8 cellular contexts compared by ENCODE assay signal in genomic region chr2:233350708-233351107, GRCh38. TPM values are rescaled to one million over a fixed set of nuclear protein-coding genes. Genes with fewer than 3 reads are reported as not detected.
A peak's percentile ranks its signal among the peaks of the same experiment; 100 is the strongest.
DNase-seq lines count a peak whose midpoint lies in the region; ATAC-seq and TF ChIP-seq lines count a peak whose summit lies in the region.

No MANE protein-coding gene starts in this region.

- H3K9me3 ChIP-seq in SJCRH30 (replicated peaks) (no peaks in the 10 kb centered on the region), esophagus muscularis mucosa (no peaks in the 10 kb centered on the region)
- no peaks in the 10 kb centered on the region for H3K9me3 ChIP-seq in effector memory CD4-positive, alpha-beta T cell (ENCODE audit: control insufficient read depth, low read length)

- CTCF ChIA-PET in HEK293T (lab: Yijun Ruan, JAX) = no interaction called here

- H3K27me3 ChIP-seq in SJCRH30 (no peaks in the 10 kb centered on the region), esophagus muscularis mucosa (no peaks in the 10 kb centered on the region)
- H3K27me3 ChIP-seq in effector memory CD4-positive, alpha-beta T cell (replicated peaks; ENCODE audit: control insufficient read depth, insufficient read depth, low read length, poor library complexity, severe bottlenecking) = no peaks in the 10 kb centered on the region

- POLR2A ChIA-PET in HEK293T (lab: Yijun Ruan, JAX) = no interaction called here

- no peak overlapping the region for H3K27ac ChIP-seq in SJCRH30
- no peak overlapping the region for H3K27ac ChIP-seq in esophagus muscularis mucosa (replicated peaks in 1 of 4)
- H3K27ac ChIP-seq in effector memory CD4-positive, alpha-beta T cell (ENCODE audit: insufficient read depth, low read length, poor library complexity, severe bottlenecking) = no peak overlapping the region

- H3K4me3 ChIP-seq in AG10803 (ENCODE audit: low read length) (no peak overlapping the region), SJCRH30 (no peak overlapping the region), esophagus muscularis mucosa (no peak overlapping the region)
- no peak overlapping the region for H3K4me3 ChIP-seq in effector memory CD4-positive, alpha-beta T cell (ENCODE audit: insufficient read depth, low read depth, low read length, poor library complexity, severe bottlenecking)

- intact Hi-C loops in esophagus muscularis mucosa (cut with DNase I) = no loop called here

- DNase-seq in AG10803 (ENCODE audit: low read depth) = peak; percentile 73
- peak; percentile 48 for DNase-seq in HEK293T (ENCODE audit: extremely low spot score)
- peak; percentile 51 to 69 for DNase-seq in SJCRH30
- peak; percentile 7 for DNase-seq in effector CD4-positive, alpha-beta T cell
- DNase-seq in putamen (ENCODE audit: low spot score) = peak; percentile 85
- no peak for DNase-seq in esophagus muscularis mucosa (ENCODE audit: extremely low spot score)
- DNase-seq in effector memory CD4-positive, alpha-beta T cell = no peak

- no peak for TF ChIP-seq POLR2A in esophagus muscularis mucosa (IDR thresholded peaks at IDR 0.05; ENCODE audit: low read depth)

- H3K36me3 ChIP-seq in SJCRH30 = no peaks in the 10 kb centered on the region
- no peaks in the 10 kb centered on the region for H3K36me3 ChIP-seq in esophagus muscularis mucosa
- no peaks in the 10 kb centered on the region for H3K36me3 ChIP-seq in effector memory CD4-positive, alpha-beta T cell (ENCODE audit: control insufficient read depth, insufficient read depth, low read length)

- no peak for ATAC-seq in GM19328 (IDR thresholded peaks at IDR 0.05; ENCODE audit: unreplicated experiment)

- WGBS in esophagus muscularis mucosa = 28% methylated on average over 8 of the region's 8 CpGs

- no peak for TF ChIP-seq EP300 in esophagus muscularis mucosa (IDR thresholded peaks at IDR 0.05)

- H3K4me1 ChIP-seq in SJCRH30 = peaks cover 25% of the 10 kb centered on the region
- peaks cover 13 to 48% (median 37%) of the 10 kb centered on the region in 4 donors for H3K4me1 ChIP-seq in esophagus muscularis mucosa
- H3K4me1 ChIP-seq in effector memory CD4-positive, alpha-beta T cell (ENCODE audit: control insufficient read depth, insufficient read depth, low read length, poor library complexity, severe bottlenecking) = peaks cover 15% of the 10 kb centered on the region

- peak; percentile 25 for TF ChIP-seq CTCF in AG10803 (conservative IDR thresholded peaks at IDR 0.05; ENCODE audit: low read length)
- peak in 1 of 3 experiments; percentile 2 for TF ChIP-seq CTCF in esophagus muscularis mucosa (IDR thresholded peaks at IDR 0.05)

TF ChIP-seq in HEK293T, 16 proteins besides CTCF, POLR2A, EP300 and RAD21:
- TF ChIP-seq FOXM1 (IDR thresholded peaks at IDR 0.05; ENCODE audit: borderline replicate concordance) (no peak), ELF4 (IDR thresholded peaks at IDR 0.05) (no peak), PKNOX1 (IDR thresholded peaks at IDR 0.05) (peak; percentile 90), SUZ12 (IDR thresholded peaks at IDR 0.05) (no peak)

RNA-seq across cellular contexts. Expression of gene DGKD, which starts 3.6 kb away (rescaled TPM):
- 21.6 and 28.2 TPM in 2 replicates for total RNA-seq in SJCRH30 (2014; rRNA removed; shearing (Covaris generic))
- 10 to 100 TPM; 11.6 to 16.1 (median 13.3) TPM for total RNA-seq in esophagus muscularis mucosa

RNA-seq across cellular contexts. Expression of gene SAG, which starts 43.1 kb away (rescaled TPM):
- not detected in 2 replicates for total RNA-seq in SJCRH30 (2014; rRNA removed; shearing (Covaris generic))
- not detected for total RNA-seq in esophagus muscularis mucosa

Comparison
In these comparisons a context has a peak if more than half of its experiments do, and no peak if none do; other contexts are left out.
1. DNase-seq: peak in AG10803 (single experiment), HEK293T (single experiment), SJCRH30 (2 of 2), effector CD4-positive, alpha-beta T cell (single experiment) and putamen (single experiment); none in esophagus muscularis mucosa (single experiment) and effector memory CD4-positive, alpha-beta T cell (0 of 3).